In the genomic region with DNA sequence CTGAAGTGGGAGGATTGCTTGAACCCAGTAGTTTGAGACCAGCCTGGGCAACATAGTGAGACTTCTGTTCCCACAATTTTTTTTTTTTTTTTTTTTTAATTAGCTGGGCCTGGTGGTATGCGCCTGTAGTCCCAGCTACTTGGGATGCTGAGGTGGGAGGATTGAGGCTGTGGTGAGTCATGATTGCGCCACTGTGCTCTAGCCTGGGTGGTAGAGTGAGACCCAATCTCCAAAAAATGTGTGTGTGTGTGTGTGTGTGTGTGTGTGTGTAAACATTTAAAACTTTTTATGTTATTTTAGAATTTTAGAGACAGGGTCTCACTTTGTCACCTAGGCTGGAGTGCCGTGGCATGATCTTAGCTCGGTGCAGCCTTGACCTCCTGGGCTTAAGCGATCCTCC, we compare ENCODE assay signal across 16 cellular contexts. TPM values are rescaled to one million over a fixed set of nuclear protein-coding genes. Genes with fewer than 3 reads are reported as not detected.
DNase-seq lines count a peak whose midpoint lies in the region; ATAC-seq, FAIRE-seq and TF ChIP-seq lines count a peak whose summit lies in the region.
"Had no signal": no experiment of that assay in that cellular context is flagged by ENCODE, and none has a peak within 500 bp of the region (broad histone marks: within the 10 kb centered on the region; RNA-seq: fewer than 3 reads in every experiment).

No MANE protein-coding gene starts in this region.

- no peak overlapping the region for H2BK20ac ChIP-seq in H1 (ENCODE audit: low read length)

- H3K9ac ChIP-seq in GM23248, result no peak overlapping the region
- no peak overlapping the region for H3K9ac ChIP-seq in H1 (replicated peaks in 1 of 4; ENCODE audit: extremely low read depth in 1 of 4, low read depth in 3 of 4, low read length in 3 of 4)

- no peak overlapping the region for H4K91ac ChIP-seq in H1 (replicated peaks; ENCODE audit: insufficient read length, low read length)

- no peak overlapping the region for H2BK15ac ChIP-seq in H1 (ENCODE audit: low read length)

- H2BK5ac ChIP-seq in H1 (ENCODE audit: low read depth, low read length), result no peak overlapping the region

- ATAC-seq in HG02588 (IDR thresholded peaks at IDR 0.05; ENCODE audit: unreplicated experiment) (no peak), left lobe of liver (no peak)
- ATAC-seq: stimulated activated naive B cell treated with anti-CD40 and anti-IgM and Interleukin-4, amounts not matched to agents 10 μg/mL and 1 μg/mL and 100 μg/mL, for 72 hours had no signal

- POLR2A ChIA-PET in H1 (lab: Charles Lee; ENCODE audit: partially characterized antibody), result interaction anchor here (1.0 to 4.6 kb wide), 2 partner anchors 14 to 51 kb away, joined by 5 to 35 read pairs; a partner anchor contains a TSS

- TF ChIP-seq CTCF in H1 (IDR thresholded peaks at IDR 0.05; ENCODE audit: control extremely low read depth in 1 of 3, insufficient read depth in 1 of 3, low read depth in 1 of 3, low read length in 3 of 3), result no peak

- H3K4me1 ChIP-seq in GM23248 (ENCODE audit: insufficient read depth) (peaks cover 3% of the 10 kb centered on the region; the same call in 1 of the 2 replicates), H1 (replicated peaks in 1 of 4; ENCODE audit: control insufficient read depth in 3 of 4, insufficient read depth in 4 of 4, low read length in 3 of 4) (no peaks in the 10 kb centered on the region; a peak in 2 of 7 replicates)
- H3K4me1 ChIP-seq: uterus had no signal

- no peak for TF ChIP-seq EP300 in H1 (IDR thresholded peaks at IDR 0.05; ENCODE audit: borderline replicate concordance in 1 of 2, low read depth in 2 of 2, low read length in 2 of 2)

- no peak for TF ChIP-seq POLR2A in H1 (IDR thresholded peaks at IDR 0.05; ENCODE audit: control extremely low read depth in 1 of 2, low read depth in 2 of 2, low read length in 2 of 2)

- DNase-seq in GM23248, result peak; percentile 75
- peak; percentile 86 for DNase-seq in MV-4-11 (lab: John Stamatoyannopoulos, UW)
- no peak for DNase-seq in H1 (ENCODE audit: low read depth in 1 of 2, low spot score in 2 of 2)
- peak; percentile 58 for DNase-seq in renal cortical epithelial cell (ENCODE audit: low read depth)
- no peak for DNase-seq in foreskin melanocyte
- DNase-seq in left lobe of liver (ENCODE audit: low spot score), result no peak
- DNase-seq: activated CD4-positive, CD25-positive, alpha-beta regulatory T cell treated with anti-CD3 and anti-CD28 coated beads, Interleukin-2, amount 50 U/mL, for 72 hours; activated T-cell treated with anti-CD3 and anti-CD28 coated beads for 4 hours; CD8-positive, alpha-beta memory T cell; erythroblast; GDM1; H7; NCI-H2171; stimulated activated naive B cell treated with anti-CD40 and anti-IgM and Interleukin-4, amounts not matched to agents 10 μg/mL and 1 μg/mL and 100 μg/mL, for 72 hours had no signal

- no peak overlapping the region for H3K18ac ChIP-seq in H1 (ENCODE audit: extremely low read depth, low read length)

- H3K4me3 ChIP-seq in GM23248 (no peak overlapping the region), H1 (ENCODE audit: extremely low read depth in 1 of 4, insufficient read depth in 2 of 4, low read depth in 3 of 4, low read length in 4 of 4) (no peak overlapping the region)
- H3K4me3 ChIP-seq: uterus had no signal

- WGBS in GM23248 (ENCODE audit: low coverage in 1 of 2, low lambda C conversion rate in 2 of 2, missing lambda C conversion rate in 2 of 2), 2 experiments, result 76 to 82% methylated on average over 5 of the region's 5 CpGs
- 92% methylated on average over 5 of the region's 5 CpGs; no CpG with 5 or more reads in 1 of the 2 experiments for WGBS in H1 (ENCODE audit: extremely low coverage in 1 of 2, insufficient coverage in 1 of 2, insufficient read length in 1 of 2, insufficient replicate concordance in 2 of 2, low coverage in 1 of 2, low lambda C conversion rate in 2 of 2, missing lambda C conversion rate in 1 of 2), 2 experiments

- FAIRE-seq in H1 (lab: Jason Lieb, UNC), result no peak

- no peak overlapping the region for H3K14ac ChIP-seq in H1 (ENCODE audit: insufficient read length)

- no peak overlapping the region for H2BK12ac ChIP-seq in H1 (ENCODE audit: low read depth, low read length)

- in situ Hi-C loops in GM23248 (cut with MboI), result no loop called here

- no peaks in the 10 kb centered on the region for H3K9me2 ChIP-seq in GM23248 (ENCODE audit: insufficient read depth)

- no peaks in the 10 kb centered on the region for H3K36me3 ChIP-seq in GM23248 (ENCODE audit: low read depth)
- H3K36me3 ChIP-seq in H1 (ENCODE audit: control insufficient read depth in 2 of 4, insufficient read depth in 4 of 4, low read length in 3 of 4), result no peaks in the 10 kb centered on the region
- H3K36me3 ChIP-seq: uterus had no signal

- H3K23ac ChIP-seq in H1 (ENCODE audit: insufficient read length), result no peak overlapping the region

- no peak overlapping the region for H2BK120ac ChIP-seq in H1 (replicated peaks; ENCODE audit: low read depth, low read length)

- H3K79me2 ChIP-seq in GM23248 (ENCODE audit: insufficient read depth) (no peaks in the 10 kb centered on the region), H1 (ENCODE audit: control insufficient read depth in 1 of 2, insufficient read depth in 2 of 2, low read length in 2 of 2) (no peaks in the 10 kb centered on the region)

- no peaks in the 10 kb centered on the region for H3K79me1 ChIP-seq in H1 (ENCODE audit: low read depth, low read length)

- H2AFZ ChIP-seq in GM23248, result no peak overlapping the region
- no peak overlapping the region for H2AFZ ChIP-seq in H1 (ENCODE audit: low read length)

- no peak overlapping the region for H3K4ac ChIP-seq in H1 (replicated peaks; ENCODE audit: insufficient read length, low read depth, low read length)

- no peak overlapping the region for H3K4me2 ChIP-seq in GM23248 (ENCODE audit: unreplicated experiment)
- H3K4me2 ChIP-seq in H1 (ENCODE audit: insufficient read depth in 1 of 2, low read depth in 2 of 2, low read length in 2 of 2), result no peak overlapping the region

- H4K20me1 ChIP-seq in GM23248 (ENCODE audit: insufficient read depth), result no peaks in the 10 kb centered on the region
- H4K20me1 ChIP-seq in H1 (replicated peaks in 1 of 2; ENCODE audit: control insufficient read depth in 1 of 2, insufficient read depth in 2 of 2, low read length in 2 of 2), result no peaks in the 10 kb centered on the region

- H3K27ac ChIP-seq in GM23248 (no peak overlapping the region), H1 (ENCODE audit: low read depth, low read length) (no peak overlapping the region)
- H3K27ac ChIP-seq: uterus had no signal

- no peak overlapping the region for H3K56ac ChIP-seq in H1 (replicated peaks; ENCODE audit: insufficient read length, low read depth, low read length)

- H3K23me2 ChIP-seq in H1 (ENCODE audit: low read depth, low read length), result no peaks in the 10 kb centered on the region; the same call in 1 of the 2 replicates

- CTCF ChIA-PET in H1 (lab: Charles Lee; ENCODE audit: partially characterized antibody), result interaction anchor here (0.6 to 2.6 kb wide), 6 partner anchors 10 to 464 kb away, joined by 3 to 10 read pairs (median 3); a partner anchor contains a TSS

- H3K27me3 ChIP-seq in GM23248 (replicated peaks; ENCODE audit: insufficient read depth) (no peaks in the 10 kb centered on the region), H1 (replicated peaks in 1 of 4; ENCODE audit: control insufficient read depth in 3 of 4, extremely low read depth in 1 of 4, insufficient read depth in 3 of 4, low read length in 3 of 4) (no peaks in the 10 kb centered on the region)
- H3K27me3 ChIP-seq: uterus had no signal

- H3K9me3 ChIP-seq in GM23248 (ENCODE audit: low read depth), result no peaks in the 10 kb centered on the region
- no peaks in the 10 kb centered on the region for H3K9me3 ChIP-seq in H1 (ENCODE audit: insufficient read depth in 2 of 2, low read depth in 1 of 2, low read length in 1 of 2)
- H3K9me3 ChIP-seq: uterus had no signal

- no peak for TF ChIP-seq RAD21 in H1 (IDR thresholded peaks at IDR 0.05 in 1 of 2, conservative IDR thresholded peaks at IDR 0.05 in 1 of 2; ENCODE audit: low read depth in 2 of 2, low read length in 2 of 2)

- H3F3A ChIP-seq in GM23248 (ENCODE audit: insufficient read depth), result no peaks in the 10 kb centered on the region

- H2AK5ac ChIP-seq in H1 (ENCODE audit: low read depth, low read length), result no peak overlapping the region

- H4K8ac ChIP-seq in H1 (ENCODE audit: extremely low read depth, insufficient read depth, low read length), result no peak overlapping the region

- H4K5ac ChIP-seq in H1 (ENCODE audit: insufficient read length, low read depth, low read length), result no peak overlapping the region

RNA-seq across cellular contexts. Expression of a gene that starts 6.8 kb away (rescaled TPM):
- 1.6 TPM in 1 of 2 replicates, not detected in the other for total RNA-seq in GM23248 (2014; rRNA removed; shearing (Covaris generic))
- polyA plus RNA-seq in GM23248 (2016; fragmentation: Nextera tagmentation; extraction: Ambion mirVana) (1.8 and 2.0 TPM in 2 replicates), H1 (2011; rRNA removed) (0.25 and 0.39 TPM in 2 replicates)
- 0.61 and 0.93 TPM in 2 replicates for total RNA-seq in H1 (2021; fragmentation: NEBNext Ultra II Directional; extraction: Animal tissue kit (Norgen Biotek cat#: 25700))
- 1.0 TPM for polyA plus RNA-seq in H1 (2011; cell fraction: cytosol; rRNA removed)
- 0.53 TPM for polyA plus RNA-seq in H1 (2011; cell fraction: nucleus; rRNA removed)
- 0.57 to 0.86 TPM (median 0.72 TPM) in 4 replicates for polyA plus RNA-seq in H1 (2012, experiment 1 of 2)
- not detected for polyA plus RNA-seq in H1 (2012, experiment 2 of 2)
- polyA plus RNA-seq in H1 (2013, experiment 1 of 2), result 0.43 TPM
- polyA plus RNA-seq in H1 (2013, experiment 2 of 2), result 0.37 TPM
- polyA minus RNA-seq in H1 (2011; rRNA and poly(A)+ RNA removed), result 0.32 and 0.46 TPM in 2 replicates
- not detected for polyA minus RNA-seq in H1 (2011; cell fraction: cytosol; rRNA and poly(A)+ RNA removed)
- not detected for polyA minus RNA-seq in H1 (2011; cell fraction: nucleus; rRNA and poly(A)+ RNA removed)
- total RNA-seq in renal cortical epithelial cell (1.7 and 2.6 TPM in 2 replicates), left lobe of liver (0.18 TPM)

RNA-seq across cellular contexts. Expression of a gene that starts 16.0 kb away (rescaled TPM):
- 28.1 and 28.9 TPM in 2 replicates for total RNA-seq in GM23248 (2014; rRNA removed; shearing (Covaris generic))
- 29.3 and 31.4 TPM in 2 replicates for polyA plus RNA-seq in GM23248 (2016; fragmentation: Nextera tagmentation; extraction: Ambion mirVana)
- total RNA-seq in H1 (2021; fragmentation: NEBNext Ultra II Directional; extraction: Animal tissue kit (Norgen Biotek cat#: 25700)), result 82.9 and 91.1 TPM in 2 replicates
- 30.5 and 42.0 TPM in 2 replicates for polyA plus RNA-seq in H1 (2011; rRNA removed)
- 38.2 TPM for polyA plus RNA-seq in H1 (2011; cell fraction: cytosol; rRNA removed)
- polyA plus RNA-seq in H1 (2011; cell fraction: nucleus; rRNA removed), result 42.5 TPM
- 28.9 to 58.1 TPM (median 40.4 TPM) in 4 replicates for polyA plus RNA-seq in H1 (2012, experiment 1 of 2)
- polyA plus RNA-seq in H1 (2012, experiment 2 of 2), result 18.1 TPM
- 21.2 TPM for polyA plus RNA-seq in H1 (2013, experiment 1 of 2)
- polyA plus RNA-seq in H1 (2013, experiment 2 of 2), result 19.8 TPM
- polyA minus RNA-seq in H1 (2011; rRNA and poly(A)+ RNA removed), result 33.1 and 37.7 TPM in 2 replicates
- polyA minus RNA-seq in H1 (2011; cell fraction: cytosol; rRNA and poly(A)+ RNA removed), result 69.5 TPM
- polyA minus RNA-seq in H1 (2011; cell fraction: nucleus; rRNA and poly(A)+ RNA removed), result 35.2 TPM
- 25.0 and 44.2 TPM in 2 replicates for total RNA-seq in renal cortical epithelial cell
- total RNA-seq in left lobe of liver, result 1.3 TPM

RNA-seq across cellular contexts. Expression of a gene that starts 52.0 kb away (rescaled TPM):
- 46.9 and 60.0 TPM in 2 replicates for total RNA-seq in GM23248 (2014; rRNA removed; shearing (Covaris generic))
- polyA plus RNA-seq in GM23248 (2016; fragmentation: Nextera tagmentation; extraction: Ambion mirVana) (37.5 and 39.1 TPM in 2 replicates), H1 (2011; rRNA removed) (11.6 and 13.6 TPM in 2 replicates)
- 27.5 and 27.9 TPM in 2 replicates for total RNA-seq in H1 (2021; fragmentation: NEBNext Ultra II Directional; extraction: Animal tissue kit (Norgen Biotek cat#: 25700))
- 14.9 TPM for polyA plus RNA-seq in H1 (2011; cell fraction: cytosol; rRNA removed)
- polyA plus RNA-seq in H1 (2011; cell fraction: nucleus; rRNA removed), result 12.4 TPM
- polyA plus RNA-seq in H1 (2012, experiment 1 of 2), result 13.0 to 22.0 TPM (median 15.7 TPM) in 4 replicates
- polyA plus RNA-seq in H1 (2012, experiment 2 of 2), result 1.1 TPM
- polyA plus RNA-seq in H1 (2013, experiment 1 of 2), result 16.9 TPM
- polyA plus RNA-seq in H1 (2013, experiment 2 of 2), result 16.0 TPM
- 18.2 and 26.2 TPM in 2 replicates for polyA minus RNA-seq in H1 (2011; rRNA and poly(A)+ RNA removed)
- 18.5 TPM for polyA minus RNA-seq in H1 (2011; cell fraction: cytosol; rRNA and poly(A)+ RNA removed)
- polyA minus RNA-seq in H1 (2011; cell fraction: nucleus; rRNA and poly(A)+ RNA removed), result 37.6 TPM
- total RNA-seq in renal cortical epithelial cell (57.5 and 101 TPM in 2 replicates), left lobe of liver (12.1 TPM)

RNA-seq across cellular contexts. Expression of a gene that starts 52.9 kb away (rescaled TPM):
- 3.6 and 7.0 TPM in 2 replicates for total RNA-seq in GM23248 (2014; rRNA removed; shearing (Covaris generic))
- polyA plus RNA-seq in GM23248 (2016; fragmentation: Nextera tagmentation; extraction: Ambion mirVana) (8.0 and 12.5 TPM in 2 replicates), H1 (2011; rRNA removed) (4.9 and 5.4 TPM in 2 replicates)
- total RNA-seq in H1 (2021; fragmentation: NEBNext Ultra II Directional; extraction: Animal tissue kit (Norgen Biotek cat#: 25700)), result 11.4 and 11.5 TPM in 2 replicates
- 4.8 TPM for polyA plus RNA-seq in H1 (2011; cell fraction: cytosol; rRNA removed)
- polyA plus RNA-seq in H1 (2011; cell fraction: nucleus; rRNA removed), result 8.1 TPM
- polyA plus RNA-seq in H1 (2012, experiment 1 of 2), result 4.5 to 6.6 TPM (median 5.3 TPM) in 4 replicates
- 0.80 TPM for polyA plus RNA-seq in H1 (2012, experiment 2 of 2)
- polyA plus RNA-seq in H1 (2013, experiment 1 of 2), result 5.0 TPM
- polyA plus RNA-seq in H1 (2013, experiment 2 of 2), result 4.8 TPM
- polyA minus RNA-seq in H1 (2011; rRNA and poly(A)+ RNA removed), result 20.0 and 23.2 TPM in 2 replicates
- 8.3 TPM for polyA minus RNA-seq in H1 (2011; cell fraction: cytosol; rRNA and poly(A)+ RNA removed)
- polyA minus RNA-seq in H1 (2011; cell fraction: nucleus; rRNA and poly(A)+ RNA removed), result 19.6 TPM
- total RNA-seq in renal cortical epithelial cell (4.7 and 12.9 TPM in 2 replicates), left lobe of liver (5.7 TPM)

Comparison
In these comparisons a context has a peak if more than half of its experiments do, and no peak if none do; other contexts are left out.
1. DNase-seq: peak in GM23248 (single experiment), MV-4-11 (single experiment) and renal cortical epithelial cell (single experiment); none in H1 (0 of 2), foreskin melanocyte (single experiment) and left lobe of liver (single experiment).
2. RNA of a gene that starts 16.0 kb away (total RNA-seq): 82.9 to 91.1 TPM in H1, 25.0 to 44.2 TPM in renal cortical epithelial cell and 28.1 to 28.9 TPM in GM23248; 1.3 TPM in left lobe of liver (single experiment); every median in the first group is over 10 times any median in the second.